Comparison of ENCODE assay signal across 1 cellular context in the genomic region with DNA sequence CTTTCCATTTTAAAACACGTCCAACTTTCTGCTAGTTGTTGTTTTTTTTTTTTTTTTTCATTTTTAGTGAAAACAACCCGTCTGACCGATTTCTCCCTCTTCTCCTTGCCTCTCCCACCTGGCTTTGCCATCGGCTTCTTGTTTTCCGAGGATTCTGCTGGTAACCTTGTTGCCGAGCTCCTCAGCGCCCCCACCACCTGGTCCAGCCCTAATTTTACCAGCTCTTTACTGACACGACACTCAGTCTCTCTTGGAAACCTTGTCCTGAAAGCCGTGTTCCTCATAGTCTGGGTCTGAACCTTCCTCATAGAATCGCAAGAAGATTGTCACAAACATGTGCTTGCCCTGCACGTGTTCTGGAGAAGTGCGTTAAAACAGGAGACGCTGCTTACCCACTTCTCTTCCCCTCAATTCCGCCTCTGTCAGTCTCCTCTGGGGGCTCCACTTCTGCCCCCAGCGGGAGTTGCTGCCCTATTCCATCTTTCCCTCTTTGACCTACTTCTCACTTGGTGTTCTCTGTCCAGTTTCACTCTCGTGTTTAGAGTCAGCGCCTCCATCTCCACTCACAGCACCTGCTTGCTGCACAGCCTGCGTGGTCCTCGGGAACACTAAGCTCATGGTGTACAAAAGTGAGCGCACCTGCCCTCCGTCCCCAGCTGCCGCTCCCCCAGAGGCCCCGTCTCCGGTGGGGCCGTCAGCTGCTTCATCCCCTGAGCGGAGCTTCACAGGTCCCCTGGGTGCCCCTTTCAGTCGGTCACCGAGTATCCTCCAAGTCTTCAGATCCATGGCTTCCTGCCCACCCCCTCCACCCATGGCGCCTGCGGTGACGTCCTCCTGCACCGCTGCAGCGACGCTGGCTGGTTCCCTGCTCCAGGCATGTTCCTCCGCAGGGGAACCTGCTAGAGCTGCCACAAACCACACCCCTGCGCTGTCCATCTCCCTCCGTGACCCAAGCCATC.
TF ChIP-seq lines count a peak whose summit lies in the region.

No MANE protein-coding gene starts in this region.

TF ChIP-seq in K562, 482 proteins besides CTCF, POLR2A, EP300 and RAD21:
- TF ChIP-seq STAT6 (CRISPR knock-in tag; IDR thresholded peaks at IDR 0.05): no peak
- TF ChIP-seq RBM22 (IDR thresholded peaks at IDR 0.05; ENCODE audit: low read depth, low read length, poor library complexity, severe bottlenecking): peak; percentile 34
- TF ChIP-seq, protein P1, sequence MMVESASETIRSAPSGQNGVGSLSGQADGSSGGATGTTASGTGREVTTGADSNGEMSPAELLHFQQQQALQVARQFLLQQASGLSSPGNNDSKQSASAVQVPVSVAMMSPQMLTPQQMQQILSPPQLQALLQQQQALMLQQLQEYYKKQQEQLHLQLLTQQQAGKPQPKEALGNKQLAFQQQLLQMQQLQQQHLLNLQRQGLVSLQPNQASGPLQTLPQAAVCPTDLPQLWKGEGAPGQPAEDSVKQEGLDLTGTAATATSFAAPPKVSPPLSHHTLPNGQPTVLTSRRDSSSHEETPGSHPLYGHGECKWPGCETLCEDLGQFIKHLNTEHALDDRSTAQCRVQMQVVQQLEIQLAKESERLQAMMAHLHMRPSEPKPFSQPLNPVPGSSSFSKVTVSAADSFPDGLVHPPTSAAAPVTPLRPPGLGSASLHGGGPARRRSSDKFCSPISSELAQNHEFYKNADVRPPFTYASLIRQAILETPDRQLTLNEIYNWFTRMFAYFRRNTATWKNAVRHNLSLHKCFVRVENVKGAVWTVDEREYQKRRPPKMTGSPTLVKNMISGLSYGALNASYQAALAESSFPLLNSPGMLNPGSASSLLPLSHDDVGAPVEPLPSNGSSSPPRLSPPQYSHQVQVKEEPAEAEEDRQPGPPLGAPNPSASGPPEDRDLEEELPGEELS (CRISPR knock-in tag; IDR thresholded peaks at IDR 0.05; ENCODE audit: borderline replicate concordance): no peak
- peak; percentile 55 for TF ChIP-seq POLR2G (IDR thresholded peaks at IDR 0.05; ENCODE audit: low read depth, low read length)
- no peak for TF ChIP-seq ZNF274 (IDR thresholded peaks at IDR 0.05; ENCODE audit: borderline replicate concordance, low read depth, low read length)
- no peak for TF ChIP-seq SMARCE1 (IDR thresholded peaks at IDR 0.05)
- TF ChIP-seq POLR3A (IDR thresholded peaks at IDR 0.05; ENCODE audit: borderline replicate concordance, extremely low read depth, insufficient read depth, insufficient read length): no peak
- TF ChIP-seq NFIX (CRISPR knock-in tag; IDR thresholded peaks at IDR 0.05; ENCODE audit: low read depth): no peak
